In the genomic region with DNA sequence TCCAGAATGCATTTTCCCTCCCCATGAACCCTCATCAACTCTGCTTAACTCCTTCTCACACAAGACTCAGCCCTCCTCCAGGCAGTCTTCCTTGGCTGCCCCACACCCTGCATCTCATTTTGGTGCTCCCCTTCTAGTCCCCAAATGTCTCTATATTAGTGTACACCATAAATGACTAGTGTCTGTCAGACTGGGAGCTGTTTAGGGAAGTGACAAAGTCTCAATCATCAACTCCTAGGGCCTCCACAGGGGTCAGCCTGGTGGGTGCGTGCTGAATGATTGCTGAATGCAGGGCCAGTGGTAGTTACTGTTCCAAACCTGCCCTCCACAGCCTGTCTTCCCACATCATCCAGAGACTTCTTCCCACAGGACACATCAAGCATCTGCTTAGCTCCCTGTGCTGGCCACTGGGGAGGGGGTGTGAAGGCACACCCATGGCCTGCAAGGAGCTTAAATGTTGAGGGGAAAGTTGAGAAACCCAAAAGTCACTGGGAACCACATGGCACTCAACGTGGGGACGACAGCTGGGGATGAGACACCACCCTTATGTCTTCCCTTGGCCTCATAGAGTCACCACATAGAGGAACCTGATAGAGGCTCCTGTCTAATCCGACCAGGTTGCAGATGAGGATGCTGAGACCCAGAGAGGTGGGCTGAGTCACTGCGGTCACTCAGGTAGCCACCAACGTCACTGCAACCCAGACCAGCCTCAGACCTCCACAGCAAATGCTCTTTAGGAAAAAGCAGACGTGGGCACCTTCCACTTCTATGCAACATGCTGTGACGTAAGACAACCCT, we compare ENCODE assay signal across 1 cellular context.
TF ChIP-seq lines count a peak whose summit lies in the region.

No MANE protein-coding gene starts in this region.

TF ChIP-seq in GM12878, 131 proteins besides CTCF, POLR2A, EP300 and RAD21 (continued from another document):
- TF ChIP-seq, protein P1, sequence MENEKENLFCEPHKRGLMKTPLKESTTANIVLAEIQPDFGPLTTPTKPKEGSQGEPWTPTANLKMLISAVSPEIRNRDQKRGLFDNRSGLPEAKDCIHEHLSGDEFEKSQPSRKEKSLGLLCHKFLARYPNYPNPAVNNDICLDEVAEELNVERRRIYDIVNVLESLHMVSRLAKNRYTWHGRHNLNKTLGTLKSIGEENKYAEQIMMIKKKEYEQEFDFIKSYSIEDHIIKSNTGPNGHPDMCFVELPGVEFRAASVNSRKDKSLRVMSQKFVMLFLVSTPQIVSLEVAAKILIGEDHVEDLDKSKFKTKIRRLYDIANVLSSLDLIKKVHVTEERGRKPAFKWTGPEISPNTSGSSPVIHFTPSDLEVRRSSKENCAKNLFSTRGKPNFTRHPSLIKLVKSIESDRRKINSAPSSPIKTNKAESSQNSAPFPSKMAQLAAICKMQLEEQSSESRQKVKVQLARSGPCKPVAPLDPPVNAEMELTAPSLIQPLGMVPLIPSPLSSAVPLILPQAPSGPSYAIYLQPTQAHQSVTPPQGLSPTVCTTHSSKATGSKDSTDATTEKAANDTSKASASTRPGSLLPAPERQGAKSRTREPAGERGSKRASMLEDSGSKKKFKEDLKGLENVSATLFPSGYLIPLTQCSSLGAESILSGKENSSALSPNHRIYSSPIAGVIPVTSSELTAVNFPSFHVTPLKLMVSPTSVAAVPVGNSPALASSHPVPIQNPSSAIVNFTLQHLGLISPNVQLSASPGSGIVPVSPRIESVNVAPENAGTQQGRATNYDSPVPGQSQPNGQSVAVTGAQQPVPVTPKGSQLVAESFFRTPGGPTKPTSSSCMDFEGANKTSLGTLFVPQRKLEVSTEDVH (IDR thresholded peaks at IDR 0.05; ENCODE audit: low read depth, partially characterized antibody): no peak
- TF ChIP-seq TCF12 (IDR thresholded peaks at IDR 0.05; ENCODE audit: low read depth, low read length): peak; percentile 48; the same call in 1 of the 2 replicates
- peak; percentile 64; the same call in 1 of the 2 replicates for TF ChIP-seq NR2F1 (conservative IDR thresholded peaks at IDR 0.05)
- TF ChIP-seq FOXK2 (IDR thresholded peaks at IDR 0.05): no peak
- peak; percentile 68; the same call in 1 of the 2 replicates for TF ChIP-seq SMARCA5 (IDR thresholded peaks at IDR 0.05)
- no peak for TF ChIP-seq SP1 (IDR thresholded peaks at IDR 0.05; ENCODE audit: low read depth, low read length)
- no peak for TF ChIP-seq BCLAF1 (IDR thresholded peaks at IDR 0.05)
- TF ChIP-seq ZNF274 (IDR thresholded peaks at IDR 0.05; ENCODE audit: insufficient read depth, insufficient read length): no peak
- TF ChIP-seq STAT3 (IDR thresholded peaks at IDR 0.05; ENCODE audit: low read depth, low read length): no peak
- no peak for TF ChIP-seq PAX5 (IDR thresholded peaks at IDR 0.05; ENCODE audit: borderline replicate concordance, low read depth, low read length)
- no peak for TF ChIP-seq MTA3 (IDR thresholded peaks at IDR 0.05; ENCODE audit: borderline replicate concordance, low read length)
- TF ChIP-seq, protein P2, sequence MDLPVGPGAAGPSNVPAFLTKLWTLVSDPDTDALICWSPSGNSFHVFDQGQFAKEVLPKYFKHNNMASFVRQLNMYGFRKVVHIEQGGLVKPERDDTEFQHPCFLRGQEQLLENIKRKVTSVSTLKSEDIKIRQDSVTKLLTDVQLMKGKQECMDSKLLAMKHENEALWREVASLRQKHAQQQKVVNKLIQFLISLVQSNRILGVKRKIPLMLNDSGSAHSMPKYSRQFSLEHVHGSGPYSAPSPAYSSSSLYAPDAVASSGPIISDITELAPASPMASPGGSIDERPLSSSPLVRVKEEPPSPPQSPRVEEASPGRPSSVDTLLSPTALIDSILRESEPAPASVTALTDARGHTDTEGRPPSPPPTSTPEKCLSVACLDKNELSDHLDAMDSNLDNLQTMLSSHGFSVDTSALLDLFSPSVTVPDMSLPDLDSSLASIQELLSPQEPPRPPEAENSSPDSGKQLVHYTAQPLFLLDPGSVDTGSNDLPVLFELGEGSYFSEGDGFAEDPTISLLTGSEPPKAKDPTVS (IDR thresholded peaks at IDR 0.05; ENCODE audit: low read depth, low read length): no peak
- no peak for TF ChIP-seq RCOR1 (conservative IDR thresholded peaks at IDR 0.05; ENCODE audit: low read depth, low read length)
- no peak for TF ChIP-seq CHD1 (IDR thresholded peaks at IDR 0.05; ENCODE audit: low read depth, low read length)
- 0 out of 2 replicates have a peak, but pooled peaks have one; percentile 56 for TF ChIP-seq NFXL1 (IDR thresholded peaks at IDR 0.05; ENCODE audit: borderline replicate concordance)
- no peak for TF ChIP-seq ZSCAN29 (IDR thresholded peaks at IDR 0.05)
- TF ChIP-seq SUPT20H (IDR thresholded peaks at IDR 0.05; ENCODE audit: borderline replicate concordance, control insufficient read depth, low read depth, low read length): no peak
